In genomic region chr3:141434255-141434654, GRCh38 we compare ENCODE assay signal across 25 cellular contexts. TPM values are rescaled to one million over a fixed set of nuclear protein-coding genes. Genes with fewer than 3 reads are reported as not detected.
DNase-seq lines count a peak whose midpoint lies in the region; ATAC-seq, FAIRE-seq and TF ChIP-seq lines count a peak whose summit lies in the region.
"Had no signal": no experiment of that assay in that cellular context is flagged by ENCODE, and none has a peak within 500 bp of the region (broad histone marks: within the 10 kb centered on the region; RNA-seq: fewer than 3 reads in every experiment).

No MANE protein-coding gene starts in this region.

- BruUV-seq in GM12878 (replicated peaks; lab: Mats Ljungman, UMichigan) = no TSS peak

- TF ChIP-seq EP300 in GM12878 (IDR thresholded peaks at IDR 0.05; ENCODE audit: borderline replicate concordance in 1 of 2, control insufficient read depth in 1 of 2, low read depth in 2 of 2, low read length in 2 of 2) = no peak

- DNase-seq in CD4-positive, alpha-beta memory T cell = no peak
- no peak for DNase-seq in GM12878 (ENCODE audit: low read depth, low spot score)
- no peak for DNase-seq in stimulated activated naive B cell treated with anti-CD40 and anti-IgM and Interleukin-4, amounts not matched to agents 10 μg/mL and 1 μg/mL and 100 μg/mL, for 72 hours
- DNase-seq in DMS153 treated with DMSO at 0.1 percent for 48 hours (lab: John Stamatoyannopoulos, UW; ENCODE audit: unreplicated experiment) = no peak
- DNase-seq in NCI-H510A (lab: John Stamatoyannopoulos, UW) = no peak
- DNase-seq: activated CD4-positive, alpha-beta T cell treated with anti-CD3 and anti-CD28 coated beads, Interleukin-2, amount 50 U/mL, for 4 hours; activated gamma-delta T cell treated with Interleukin-2 at 50 U/mL for 16 hours; activated T-cell treated with anti-CD3 and anti-CD28 coated beads for 4 hours; EL; GM23248; islet precursor cell; KBM-7; MV-4-11; NCI-H1694 treated with DMSO at 0.1 percent for 48 hours; NCI-H226; stimulated activated CD4-positive, alpha-beta T cell treated with anti-CD3 and anti-CD28 coated beads, Interleukin-12 subunit alpha, Interleukin-12 subunit beta, amount 100 ng/mL, for 4 hours; T-helper 2 cell had no signal

- H3K4me1 Mint-ChIP-seq in CD4-positive, alpha-beta memory T cell = peaks cover 15 to 40% (median 34%) of the 10 kb centered on the region in 4 donors
- peaks cover 6% of the 10 kb centered on the region in 2 donors for H3K4me1 Mint-ChIP-seq in stimulated activated naive B cell treated with anti-CD40 and anti-IgM and Interleukin-4, amounts not matched to agents 10 μg/mL and 1 μg/mL and 100 μg/mL, for 72 hours

- no peaks in the 10 kb centered on the region for H3K9me3 Mint-ChIP-seq in CD4-positive, alpha-beta memory T cell
- H3K9me3 Mint-ChIP-seq in stimulated activated naive B cell treated with anti-CD40 and anti-IgM and Interleukin-4, amounts not matched to agents 10 μg/mL and 1 μg/mL and 100 μg/mL, for 72 hours = no peaks in the 10 kb centered on the region
- H3K9me3 Mint-ChIP-seq: dendritic cell treated with granulocyte-macrophage colony-stimulating factor and Interleukin-4, amounts not matched to agents 40 ng/mL and 50 ng/mL, for 4 days had no signal

- 23% methylated on average over 2 of the region's 2 CpGs for WGBS in GM12878 (ENCODE audit: insufficient coverage, insufficient replicate concordance, low lambda C conversion rate, missing lambda C conversion rate)

- no peak overlapping the region for H3K9ac ChIP-seq in GM12878 (ENCODE audit: control insufficient read depth, insufficient read depth, low read length)
- H3K9ac ChIP-seq: GM23248 had no signal

- H3K4me2 ChIP-seq in GM12878 (ENCODE audit: control insufficient read depth, insufficient read depth) = no peak overlapping the region

- no peak for TF ChIP-seq CTCF in GM12878 (IDR thresholded peaks at IDR 0.05 in 2 of 3, conservative IDR thresholded peaks at IDR 0.05 in 1 of 3; ENCODE audit: control insufficient read depth in 2 of 3, extremely low read depth in 1 of 3, insufficient read depth in 1 of 3, low read depth in 3 of 3, low read length in 3 of 3)

- CTCF ChIA-PET in CD4-positive, alpha-beta memory T cell (lab: Charles Lee; ENCODE audit: partially characterized antibody) = interaction anchor here (1.2 to 5.4 kb wide), 2 partner anchors 7 to 64 kb away, joined by 4 to 37 read pairs; no protein-coding TSS in a partner anchor
- CTCF ChIA-PET in GM12878 (lab: Yijun Ruan, JAX) = interaction anchor here (0.7 to 3.9 kb wide), 3 partner anchors 7 to 25 kb away, joined by 4 to 21 read pairs (median 5); no protein-coding TSS in a partner anchor

- H3K27ac ChIP-seq in CD4-positive, alpha-beta memory T cell (ENCODE audit: low read depth, low read length) = no peak overlapping the region
- H3K27ac ChIP-seq in GM12878 (ENCODE audit: control insufficient read depth, insufficient read depth) = no peak overlapping the region
- H3K27ac ChIP-seq: GM23248, suprapubic skin, VCaP had no signal

- RAD21 ChIA-PET in GM12878 (lab: Charles Lee; ENCODE audit: unreplicated experiment) = no interaction called here

- H3K27me3 ChIP-seq in CD4-positive, alpha-beta memory T cell (ENCODE audit: insufficient read depth, low read length) = no peaks in the 10 kb centered on the region
- no peaks in the 10 kb centered on the region for H3K27me3 ChIP-seq in GM12878 (replicated peaks in 1 of 2; ENCODE audit: control insufficient read depth in 2 of 2, insufficient read depth in 2 of 2, low read length in 1 of 2)
- H3K27me3 ChIP-seq: suprapubic skin had no signal

- intact Hi-C loops in CD4-positive, alpha-beta memory T cell (cut with micrococcal nuclease) = no loop called here
- intact Hi-C loops in GM12878 (cut with micrococcal nuclease; ENCODE audit: unreplicated experiment) = no loop called here

- H3K36me3 Mint-ChIP-seq in CD4-positive, alpha-beta memory T cell = peaks cover 12 to 40% of the 10 kb centered on the region in 2 donors
- H3K36me3 Mint-ChIP-seq in stimulated activated naive B cell treated with anti-CD40 and anti-IgM and Interleukin-4, amounts not matched to agents 10 μg/mL and 1 μg/mL and 100 μg/mL, for 72 hours = peaks cover 13 to 30% of the 10 kb centered on the region in 2 donors

- TF ChIP-seq POLR2A in GM12878 (IDR thresholded peaks at IDR 0.05; ENCODE audit: low read depth, low read length) = no peak

- peaks cover 11% of the 10 kb centered on the region for H3K36me3 ChIP-seq in CD4-positive, alpha-beta memory T cell (ENCODE audit: insufficient read depth, low read length)
- H3K36me3 ChIP-seq in GM12878 (ENCODE audit: control insufficient read depth in 2 of 2, insufficient read depth in 2 of 2, low read length in 1 of 2) = peaks cover 13 to 33% of the 10 kb centered on the region in 2 experiments

- peaks cover 20% of the 10 kb centered on the region for H3K4me1 ChIP-seq in CD4-positive, alpha-beta memory T cell (ENCODE audit: insufficient read depth, low read length)
- H3K4me1 ChIP-seq in GM12878 (ENCODE audit: control insufficient read depth, insufficient read depth, low read length) = peaks cover 14% of the 10 kb centered on the region

- TF ChIP-seq RAD21 in GM12878 (IDR thresholded peaks at IDR 0.05; ENCODE audit: insufficient read depth, low read depth, low read length) = no peak

- peaks cover 53% of the 10 kb centered on the region for H3K79me2 ChIP-seq in GM12878 (ENCODE audit: control insufficient read depth, insufficient read depth, low read length)

- H2AFZ ChIP-seq in GM12878 (ENCODE audit: control insufficient read depth, low read depth, low read length) = no peak overlapping the region
- H2AFZ ChIP-seq: GM23248 had no signal

- no peaks in the 10 kb centered on the region for H4K20me1 ChIP-seq in GM12878 (ENCODE audit: control insufficient read depth, insufficient read depth)

- H3K4me3 Mint-ChIP-seq in CD4-positive, alpha-beta memory T cell = no peak overlapping the region
- no peak overlapping the region for H3K4me3 Mint-ChIP-seq in stimulated activated naive B cell treated with anti-CD40 and anti-IgM and Interleukin-4, amounts not matched to agents 10 μg/mL and 1 μg/mL and 100 μg/mL, for 72 hours
- H3K4me3 Mint-ChIP-seq: dendritic cell treated with granulocyte-macrophage colony-stimulating factor and Interleukin-4, amounts not matched to agents 40 ng/mL and 50 ng/mL, for 4 days had no signal

- H3K9me3 ChIP-seq in CD4-positive, alpha-beta memory T cell (ENCODE audit: control insufficient read depth in 1 of 2, low read length in 2 of 2) = no peaks in the 10 kb centered on the region
- no peaks in the 10 kb centered on the region for H3K9me3 ChIP-seq in GM12878 (replicated peaks; ENCODE audit: control insufficient read depth, insufficient read depth, low read length)
- H3K9me3 ChIP-seq: suprapubic skin had no signal

- no peak for FAIRE-seq in GM12878 (lab: Jason Lieb, UNC)
- FAIRE-seq: bronchial epithelial cell had no signal

- H3K27me3 Mint-ChIP-seq in CD4-positive, alpha-beta memory T cell = no peaks in the 10 kb centered on the region
- H3K27me3 Mint-ChIP-seq in stimulated activated naive B cell treated with anti-CD40 and anti-IgM and Interleukin-4, amounts not matched to agents 10 μg/mL and 1 μg/mL and 100 μg/mL, for 72 hours = no peaks in the 10 kb centered on the region
- H3K27me3 Mint-ChIP-seq: dendritic cell treated with granulocyte-macrophage colony-stimulating factor and Interleukin-4, amounts not matched to agents 40 ng/mL and 50 ng/mL, for 4 days had no signal

- peak; percentile 61 for ATAC-seq in GM18868 (IDR thresholded peaks at IDR 0.05; ENCODE audit: unreplicated experiment)
- ATAC-seq in GM12878 = peak; percentile 36; the same call in 2 of the 3 replicates
- ATAC-seq in stimulated activated naive B cell treated with anti-CD40 and anti-IgM and Interleukin-4, amounts not matched to agents 10 μg/mL and 1 μg/mL and 100 μg/mL, for 72 hours (replicated peaks) = no peak
- ATAC-seq in HG02798 (IDR thresholded peaks at IDR 0.05; ENCODE audit: poor library complexity, unreplicated experiment) = no peak
- ATAC-seq in GM19397 (IDR thresholded peaks at IDR 0.05; ENCODE audit: unreplicated experiment) = no peak

- in situ Hi-C loops in GM12878 (cut with MboI) = no loop called here

- POLR2A ChIA-PET in CD4-positive, alpha-beta memory T cell (lab: Charles Lee; ENCODE audit: partially characterized antibody) = no interaction called here
- POLR2A ChIA-PET in GM12878 (lab: Charles Lee) = interaction anchor here (1.0 to 1.4 kb wide), 2 partner anchors 14 to 62 kb away, joined by 3 to 4 read pairs; no protein-coding TSS in a partner anchor

- SMC1A ChIA-PET in GM12878 (lab: Charles Lee; ENCODE audit: uncharacterized antibody, unreplicated experiment) = interaction anchor here (1.0 to 4.9 kb wide), 6 partner anchors 7 to 74 kb away, joined by 3 to 26 read pairs (median 3); no protein-coding TSS in a partner anchor

- H3K27ac Mint-ChIP-seq in CD4-positive, alpha-beta memory T cell = peak overlapping the region in 6 of 7 donors; percentile 7 to 72 (median 21)
- H3K27ac Mint-ChIP-seq in stimulated activated naive B cell treated with anti-CD40 and anti-IgM and Interleukin-4, amounts not matched to agents 10 μg/mL and 1 μg/mL and 100 μg/mL, for 72 hours = peak overlapping the region; percentile 44
- H3K27ac Mint-ChIP-seq: dendritic cell treated with granulocyte-macrophage colony-stimulating factor and Interleukin-4, amounts not matched to agents 40 ng/mL and 50 ng/mL, for 4 days had no signal

- H3K4me3 ChIP-seq in CD4-positive, alpha-beta memory T cell (ENCODE audit: low read length in 2 of 2) = no peak overlapping the region
- no peak overlapping the region for H3K4me3 ChIP-seq in GM12878
- H3K4me3 ChIP-seq: GM23248, lung, suprapubic skin had no signal

TF ChIP-seq in GM12878, 131 proteins besides CTCF, POLR2A, EP300 and RAD21 (continues in another document):
- TF ChIP-seq SPI1 (IDR thresholded peaks at IDR 0.05; ENCODE audit: borderline replicate concordance, insufficient read depth, low read depth, low read length) = peak; percentile 73

RNA-seq across cellular contexts. Expression of gene RASA2, which starts 52.6 kb away (rescaled TPM):
- total RNA-seq in CD4-positive, alpha-beta memory T cell = 10 to 100 TPM; 78.9 to 80.9 TPM
- polyA plus RNA-seq in CD4-positive, alpha-beta memory T cell = 10 to 100 TPM; 29.4 to 35.1 TPM
- 30.0 and 31.2 TPM in 2 replicates for total RNA-seq in GM12878 (2013; cell fraction: nucleolus; rRNA removed)
- total RNA-seq in GM12878 (2014; rRNA removed) (5.6 and 8.3 TPM in 2 replicates), GM12878 (2014; rRNA removed; fragmentation: Illumina TruSeq; extraction: Trizol) (8.8 and 9.4 TPM in 2 replicates), GM12878 (2021) (7.1 and 7.3 TPM in 2 replicates)
- polyA plus RNA-seq in GM12878 (2011; ENCODE audit: low read depth) = 1.9 TPM
- polyA plus RNA-seq in GM12878 (2011; rRNA removed) (7.4 and 13.0 TPM in 2 replicates), GM12878 (2014; fragmentation: Illumina TruSeq; extraction: Trizol) (7.2 and 8.3 TPM in 2 replicates), GM12878 (2014; fragmentation: Nextera tagmentation; extraction: Ambion mirVana) (1 to 10 TPM; 1.9 to 2.2 TPM), GM12878 (2014; rRNA removed) (3.2 and 4.2 TPM in 2 replicates), GM12878 (2016; fragmentation: Nextera tagmentation; extraction: Ambion mirVana) (1 to 10 TPM; 7.4 to 8.0 TPM)
- polyA plus RNA-seq in GM12878 (2011; cell fraction: cytosol; rRNA removed) = 2.5 and 2.9 TPM in 2 replicates
- polyA plus RNA-seq in GM12878 (2011; cell fraction: nucleus; rRNA removed) = 7.4 and 8.6 TPM in 2 replicates
- polyA plus RNA-seq in GM12878 (2012) = 3.0 and 5.1 TPM in 2 replicates
- polyA minus RNA-seq in GM12878 (2011; rRNA and poly(A)+ RNA removed) = 5.9 and 9.2 TPM in 2 replicates
- polyA minus RNA-seq in GM12878 (2011; cell fraction: cytosol; rRNA and poly(A)+ RNA removed) = 2.7 and 4.3 TPM in 2 replicates
- polyA minus RNA-seq in GM12878 (2011; cell fraction: nucleus; rRNA and poly(A)+ RNA removed) = 2.4 and 5.4 TPM in 2 replicates

Comparison
In these comparisons a context has a peak if more than half of its experiments do, and no peak if none do; other contexts are left out.
1. ATAC-seq: peak in GM18868 (single experiment) and GM12878 (single experiment); none in stimulated activated naive B cell treated with anti-CD40 and anti-IgM and Interleukin-4, amounts not matched to agents 10 μg/mL and 1 μg/mL and 100 μg/mL, for 72 hours (0 of 2), HG02798 (single experiment) and GM19397 (single experiment).